In the genomic region with DNA sequence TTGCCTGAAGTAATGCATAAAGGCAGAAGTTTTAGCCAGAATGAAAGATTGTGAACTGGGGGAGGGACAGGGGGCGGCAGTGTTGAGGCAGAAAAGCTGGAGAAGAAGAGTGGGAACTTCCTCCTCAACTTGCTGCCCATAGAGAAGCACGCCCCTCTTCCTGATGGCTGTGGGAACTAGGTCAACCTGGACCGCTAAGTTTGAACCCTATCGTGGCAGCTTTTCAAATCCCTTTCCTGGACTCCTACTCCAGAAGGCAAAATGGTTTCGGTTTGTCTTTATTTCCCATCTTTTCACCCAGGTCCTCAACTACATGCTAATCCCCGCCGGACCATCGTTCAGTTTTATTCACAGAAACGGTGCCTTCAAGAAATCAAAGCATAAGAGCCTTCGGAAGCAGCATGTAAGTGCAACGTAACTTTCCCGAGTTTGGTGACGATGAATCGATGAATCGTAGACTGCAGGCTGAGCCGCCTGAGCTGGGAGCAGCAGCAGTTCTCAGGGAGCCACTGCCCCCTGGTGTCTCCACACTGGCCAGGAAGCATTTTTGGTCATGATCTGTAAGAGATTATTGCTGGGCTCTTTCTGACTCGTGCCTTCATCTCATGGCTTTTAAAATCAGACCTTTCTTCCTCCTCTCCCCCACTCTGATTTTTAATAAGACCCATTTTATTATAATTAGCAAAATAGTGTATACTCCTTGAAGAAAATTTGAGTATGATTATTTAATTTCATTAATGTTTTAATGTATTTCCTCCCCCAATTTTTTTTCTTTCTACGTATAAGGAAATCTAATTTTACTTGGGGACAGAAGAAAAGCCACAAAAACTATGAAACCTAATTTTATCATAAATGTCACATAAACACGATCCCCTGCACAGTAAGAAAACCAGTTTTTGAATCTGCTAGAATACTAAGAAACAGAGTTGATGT, we compare ENCODE assay signal across 8 cellular contexts. TPM values are rescaled to one million over a fixed set of nuclear protein-coding genes. Genes with fewer than 3 reads are reported as not detected.
DNase-seq lines count a peak whose midpoint lies in the region; FAIRE-seq and TF ChIP-seq lines count a peak whose summit lies in the region.

No MANE protein-coding gene starts in this region.

- peak overlapping the region; percentile 73 for H3K27ac Mint-ChIP-seq in activated naive CD4-positive, alpha-beta T cell treated with anti-CD3 and anti-CD28 coated beads for 36 hours

- H3K9me3 Mint-ChIP-seq in activated naive CD4-positive, alpha-beta T cell treated with anti-CD3 and anti-CD28 coated beads for 36 hours, result no peaks in the 10 kb centered on the region

- H3K79me2 ChIP-seq in MM.1S (ENCODE audit: low read length), result no peaks in the 10 kb centered on the region

- peak overlapping the region; percentile 60 for H3K9ac ChIP-seq in MM.1S (ENCODE audit: low read length)

- H4K20me1 ChIP-seq in MM.1S (ENCODE audit: insufficient read depth, low read length), result no peaks in the 10 kb centered on the region

- intact Hi-C loops in activated naive CD4-positive, alpha-beta T cell treated with anti-CD3 and anti-CD28 coated beads for 36 hours (cut with micrococcal nuclease), result loop anchor here (1.0 kb wide), 11 partner anchors 18 to 852 kb away; a partner anchor contains a TSS
- intact Hi-C loops in testis (cut with DNase I; ENCODE audit: low total_unique reads), result loop anchor here (10.0 kb wide), 1 partner anchor 225 kb away; no protein-coding TSS in a partner anchor

- no peaks in the 10 kb centered on the region for H3K36me3 ChIP-seq in MM.1S (replicated peaks; ENCODE audit: insufficient read depth, low read length)
- H3K36me3 ChIP-seq in SJSA1, result no peaks in the 10 kb centered on the region
- no peaks in the 10 kb centered on the region for H3K36me3 ChIP-seq in testis (ENCODE audit: low read depth, missing control alignments)

- H3K4me2 ChIP-seq in MM.1S (ENCODE audit: low read depth, low read length), result peak overlapping the region; percentile 60

- CTCF ChIA-PET in activated naive CD4-positive, alpha-beta T cell treated with anti-CD3 and anti-CD28 coated beads for 36 hours (lab: Charles Lee), result interaction anchor here (0.6 to 2.3 kb wide), 25 partner anchors 11 to 318 kb away, joined by 3 to 11 read pairs (median 4); no protein-coding TSS in a partner anchor

- H3K27me3 Mint-ChIP-seq in activated naive CD4-positive, alpha-beta T cell treated with anti-CD3 and anti-CD28 coated beads for 36 hours (ENCODE audit: low read depth), result no peaks in the 10 kb centered on the region

- no peak for TF ChIP-seq POLR2A in testis (IDR thresholded peaks at IDR 0.05)

- H3K9me3 ChIP-seq in MM.1S (replicated peaks; ENCODE audit: insufficient read depth, low read length), result no peaks in the 10 kb centered on the region
- no peaks in the 10 kb centered on the region for H3K9me3 ChIP-seq in SJSA1 (replicated peaks)
- H3K9me3 ChIP-seq in testis, result no peaks in the 10 kb centered on the region

- DNase-seq in HCEC 1CT (peak; percentile 74), MM.1S (peak; percentile 90), SJSA1 (ENCODE audit: low read depth in 1 of 2, low spot score in 2 of 2) (peak; percentile 79 to 81), globus pallidus (ENCODE audit: low spot score) (peak; percentile 87), occipital lobe (lab: John Stamatoyannopoulos, UW) (peak; percentile 80), testis (peak; percentile 94)
- DNase-seq in activated naive CD4-positive, alpha-beta T cell treated with anti-CD3 and anti-CD28 coated beads for 36 hours, result peak; percentile 94

- H3K4me1 Mint-ChIP-seq in activated naive CD4-positive, alpha-beta T cell treated with anti-CD3 and anti-CD28 coated beads for 36 hours (ENCODE audit: low read depth), result peaks cover 12% of the 10 kb centered on the region

- peaks cover 15% of the 10 kb centered on the region for H3K4me1 ChIP-seq in MM.1S (ENCODE audit: low read length)
- H3K4me1 ChIP-seq in SJSA1 (replicated peaks), result peaks cover 23% of the 10 kb centered on the region
- peaks cover 15% of the 10 kb centered on the region for H3K4me1 ChIP-seq in testis

- FAIRE-seq in G401.6 (lab: Jason Lieb, UNC), result peak; percentile 89

- no peaks in the 10 kb centered on the region for H3K9me2 ChIP-seq in MM.1S (replicated peaks; ENCODE audit: insufficient read depth, low read length)

- peak overlapping the region; percentile 95 for H3K4me3 Mint-ChIP-seq in activated naive CD4-positive, alpha-beta T cell treated with anti-CD3 and anti-CD28 coated beads for 36 hours

- H3F3A ChIP-seq in MM.1S (ENCODE audit: insufficient read depth, low read length), result 0 out of 2 replicates have a peak, but pooled peaks cover 12% of the 10 kb centered on the region

- peak overlapping the region; percentile 83 for H2AFZ ChIP-seq in MM.1S (ENCODE audit: low read length)

- 6 to 7% methylated on average over 19 of the region's 19 CpGs for WGBS in testis, 2 donors

- TF ChIP-seq CTCF in MM.1S (IDR thresholded peaks at IDR 0.05; ENCODE audit: low read length) (peak; percentile 84), testis (IDR thresholded peaks at IDR 0.05) (peak; percentile 76 to 86 (median 77))

- H3K4me3 ChIP-seq in MM.1S (ENCODE audit: low read length) (peak overlapping the region; percentile 63), SJSA1 (peak overlapping the region; percentile 46), testis (peak overlapping the region; percentile 62 to 66)

- peak overlapping the region; percentile 19; the same call in 1 of the 2 replicates for H3K27ac ChIP-seq in MM.1S (ENCODE audit: low read length)
- peak overlapping the region; percentile 41 for H3K27ac ChIP-seq in SJSA1
- H3K27ac ChIP-seq in testis, result peak overlapping the region; percentile 80 to 89

- H3K27me3 ChIP-seq in MM.1S (replicated peaks; ENCODE audit: insufficient read depth, low read length), result no peaks in the 10 kb centered on the region
- H3K27me3 ChIP-seq in SJSA1 (replicated peaks), result no peaks in the 10 kb centered on the region
- no peaks in the 10 kb centered on the region for H3K27me3 ChIP-seq in testis

- no peaks in the 10 kb centered on the region for H3K36me3 Mint-ChIP-seq in activated naive CD4-positive, alpha-beta T cell treated with anti-CD3 and anti-CD28 coated beads for 36 hours (ENCODE audit: low read depth)

RNA-seq across cellular contexts. Expression of a gene that starts 21.4 kb away (rescaled TPM):
- not detected in 2 replicates for total RNA-seq in SJSA1 (2014; rRNA removed; shearing (Covaris generic))
- 1 to 10 TPM in 1 of 2 experiments, under 1 TPM in 1; 0.83 to 1.4 TPM for total RNA-seq in activated naive CD4-positive, alpha-beta T cell treated with anti-CD3 and anti-CD28 coated beads for 36 hours
- not detected for total RNA-seq in occipital lobe
- total RNA-seq in testis, result 100 to 1,000 TPM; 183 to 251 TPM
- polyA plus RNA-seq in testis (ENCODE audit: insufficient read depth, low read depth, low replicate concordance), result 633 TPM

Comparison
In these comparisons a context has a peak if more than half of its experiments do, and no peak if none do; other contexts are left out.
1. Peak in every context shown above with its lines: DNase-seq, H3K4me3 ChIP-seq and H3K27ac ChIP-seq.
2. H3K27ac ChIP-seq: peak in every context shown above with its lines; median percentile 84 in testis; 41 in SJSA1; 19 in MM.1S.
3. RNA of a gene that starts 21.4 kb away (total RNA-seq): 183 to 251 TPM in testis; 0.83 to 1.4 TPM in activated naive CD4-positive, alpha-beta T cell treated with anti-CD3 and anti-CD28 coated beads for 36 hours, not detected in SJSA1 and not detected in occipital lobe (single experiment); every median in the first group is over 10 times any median in the second.